ENCODE assay signal across 8 cellular contexts in genomic region chr12:72346331-72346944, GRCh38.
A peak's percentile ranks its signal among the peaks of the same experiment; 100 is the strongest.
DNase-seq lines count a peak whose midpoint lies in the region; ATAC-seq and TF ChIP-seq lines count a peak whose summit lies in the region.

No MANE protein-coding gene starts in this region.

- peak overlapping the region; percentile 98 for H4K5ac ChIP-seq in mesendoderm (ENCODE audit: low read length)

- no peaks in the 10 kb centered on the region for H3K79me2 ChIP-seq in mesendoderm (ENCODE audit: control insufficient read depth, insufficient read depth, low read length)

- no peaks in the 10 kb centered on the region for H3K36me3 ChIP-seq in mesendoderm (ENCODE audit: control insufficient read depth, insufficient read depth, low read length)
- no peaks in the 10 kb centered on the region for H3K36me3 ChIP-seq in uterus

- peak overlapping the region; percentile 66 for H2AK5ac ChIP-seq in mesendoderm (ENCODE audit: low read length)

- no peaks in the 10 kb centered on the region for H3K79me1 ChIP-seq in mesendoderm (ENCODE audit: low read length)

- no peaks in the 10 kb centered on the region for H3K9me3 ChIP-seq in uterus

- intact Hi-C loops in uterus (cut with DNase I; ENCODE audit: low total_unique reads): no loop called here

- H3K9ac ChIP-seq in mesendoderm (ENCODE audit: low read length): peak overlapping the region; percentile 37

- DNase-seq in AG20443 (ENCODE audit: low spot score) (peak; percentile 45), NAMALWA (ENCODE audit: low spot score) (peak; percentile 85), SK-N-DZ (ENCODE audit: low spot score) (peak; percentile 89), ecto neural progenitor cell (ENCODE audit: low spot score) (peak; percentile 85), mesendoderm (peak; percentile 90), uterus (peak; percentile 21 to 29)

- peak overlapping the region; percentile 45 for H2BK15ac ChIP-seq in mesendoderm (replicated peaks; ENCODE audit: low read depth)

- H3K4me1 ChIP-seq in mesendoderm (ENCODE audit: control insufficient read depth, low read depth, low read length): no peaks in the 10 kb centered on the region
- H3K4me1 ChIP-seq in uterus: no peaks in the 10 kb centered on the region

- H3K56ac ChIP-seq in mesendoderm (ENCODE audit: low read length): peak overlapping the region; percentile 47

- WGBS in mesendoderm (ENCODE audit: extremely low coverage, insufficient coverage, low lambda C conversion rate): no CpG with 5 or more reads among the region's 6 CpGs

- H3K18ac ChIP-seq in mesendoderm (ENCODE audit: low read length): no peak overlapping the region

- no peak overlapping the region for H3K4me2 ChIP-seq in mesendoderm (ENCODE audit: low read length)

- ATAC-seq in GM18498 (IDR thresholded peaks at IDR 0.05; ENCODE audit: unreplicated experiment) (peak; percentile 94), HG02798 (IDR thresholded peaks at IDR 0.05; ENCODE audit: poor library complexity, unreplicated experiment) (peak; percentile 90)

- H3K4me3 ChIP-seq in mesendoderm (ENCODE audit: low read length) (no peak overlapping the region), uterus (no peak overlapping the region)

- no peak for TF ChIP-seq POLR2A in uterus (IDR thresholded peaks at IDR 0.05)

- no peaks in the 10 kb centered on the region for H3K27me3 ChIP-seq in mesendoderm (ENCODE audit: insufficient read depth, low read length, poor library complexity)
- H3K27me3 ChIP-seq in uterus: no peaks in the 10 kb centered on the region

- no peak overlapping the region for H4K8ac ChIP-seq in mesendoderm (ENCODE audit: low read depth, low read length)

- H2BK120ac ChIP-seq in mesendoderm (ENCODE audit: low read depth, low read length): no peak overlapping the region

- peak; percentile 14 to 44 (median 32) for TF ChIP-seq CTCF in uterus (IDR thresholded peaks at IDR 0.05)

- H3K4ac ChIP-seq in mesendoderm (ENCODE audit: low read depth, low read length): no peak overlapping the region

- H3K27ac ChIP-seq in mesendoderm (ENCODE audit: low read depth, low read length) (no peak overlapping the region), uterus (no peak overlapping the region)

- H2BK5ac ChIP-seq in mesendoderm (ENCODE audit: low read length): peak overlapping the region; percentile 58

- H3K23ac ChIP-seq in mesendoderm (ENCODE audit: low read length): no peak overlapping the region

Comparison
In these comparisons a context has a peak if more than half of its experiments do, and no peak if none do; other contexts are left out.
1. DNase-seq: peak in every context shown above with its lines; median percentile 90 in mesendoderm; 89 in SK-N-DZ; 85 in NAMALWA; 85 in ecto neural progenitor cell; 45 in AG20443; 25 in uterus.